ENCODE assay signal across 13 cellular contexts in genomic region chr12:57234571-57235011, GRCh38. TPM values are rescaled to one million over a fixed set of nuclear protein-coding genes. Genes with fewer than 3 reads are reported as not detected.
DNase-seq lines count a peak whose midpoint lies in the region; ATAC-seq and TF ChIP-seq lines count a peak whose summit lies in the region.
"Had no signal": no experiment of that assay in that cellular context is flagged by ENCODE, and none has a peak within 500 bp of the region (broad histone marks: within the 10 kb centered on the region; RNA-seq: fewer than 3 reads in every experiment).

No MANE protein-coding gene starts in this region.

- POLR2A ChIA-PET in T-cell (lab: Charles Lee): no interaction called here

- H3K9me3 Mint-ChIP-seq in T-cell: no peaks in the 10 kb centered on the region

- 82% methylated on average over 10 of the region's 10 CpGs for WGBS in right cardiac atrium
- 42% methylated on average over 7 of the region's 10 CpGs for WGBS in right lobe of liver (ENCODE audit: insufficient coverage, low coverage, low lambda C conversion rate, missing lambda C conversion rate)
- 90 to 91% methylated on average over 10 of the region's 10 CpGs for WGBS in upper lobe of left lung, 2 donors

- H3K27me3 Mint-ChIP-seq in T-cell: peaks cover 27% of the 10 kb centered on the region in 2 donors

- H3K36me3 ChIP-seq in right lobe of liver (peaks cover 0 to 31% (median 15%) of the 10 kb centered on the region in 4 donors), upper lobe of left lung (peaks cover 0 to 40% (median 36%) of the 10 kb centered on the region in 4 donors), uterus (no peaks in the 10 kb centered on the region)
- H3K36me3 ChIP-seq: breast epithelium had no signal

- H3K4me3 Mint-ChIP-seq in T-cell: peak overlapping the region in 2 of 3 donors; percentile 11 to 13

- peak overlapping the region in 1 of 2 donors; percentile 79 for H3K27ac Mint-ChIP-seq in T-cell

- intact Hi-C loops in right cardiac atrium (cut with DNase I): no loop called here
- intact Hi-C loops in Right ventricle myocardium superior (cut with DNase I): no loop called here
- intact Hi-C loops in right lobe of liver (cut with DNase I): no loop called here
- intact Hi-C loops in uterus (cut with DNase I; ENCODE audit: low total_unique reads): no loop called here

- no peaks in the 10 kb centered on the region for H3K4me1 ChIP-seq in right cardiac atrium (ENCODE audit: control insufficient read depth, insufficient read depth, low read length)
- peaks cover 0 to 58% (median 18%) of the 10 kb centered on the region in 4 donors for H3K4me1 ChIP-seq in right lobe of liver
- peaks cover 29 to 44% (median 37%) of the 10 kb centered on the region in 4 donors for H3K4me1 ChIP-seq in upper lobe of left lung
- H3K4me1 ChIP-seq in uterus: peaks cover 0 to 4% of the 10 kb centered on the region in 2 donors

- TF ChIP-seq POLR2A in right lobe of liver (IDR thresholded peaks at IDR 0.05) (no peak), upper lobe of left lung (IDR thresholded peaks at IDR 0.05) (no peak), uterus (IDR thresholded peaks at IDR 0.05) (no peak)

- H3K4me1 Mint-ChIP-seq in T-cell: peaks cover 42 to 75% (median 54%) of the 10 kb centered on the region in 3 donors

- no peak for TF ChIP-seq EP300 in upper lobe of left lung (IDR thresholded peaks at IDR 0.05)

- H3K27me3 ChIP-seq in right cardiac atrium (ENCODE audit: control insufficient read depth, insufficient read depth) (no peaks in the 10 kb centered on the region), right lobe of liver (no peaks in the 10 kb centered on the region), upper lobe of left lung (peaks cover 0 to 16% (median 14%) of the 10 kb centered on the region in 4 donors), uterus (peaks cover under 1 to 3% of the 10 kb centered on the region in 2 donors)

- H3K36me3 Mint-ChIP-seq in T-cell: peaks cover 36% of the 10 kb centered on the region

- no peak for DNase-seq in right cardiac atrium
- DNase-seq in Right ventricle myocardium superior: no peak
- no peak for DNase-seq in T-cell
- DNase-seq in right lobe of liver: no peak
- DNase-seq in upper lobe of left lung: no peak
- DNase-seq in Kasumi-1 (lab: John Stamatoyannopoulos, UW): no peak
- no peak for DNase-seq in uterus
- DNase-seq: activated CD4-positive, alpha-beta T cell treated with anti-CD3 and anti-CD28 coated beads for 1 hour; HCEC 1CT; NCI-H187; stimulated activated naive CD4-positive, alpha-beta T cell treated with Interleukin-2 at 50 U/mL for 16 hours had no signal

- H3K9me3 ChIP-seq in right cardiac atrium (ENCODE audit: control insufficient read depth, low read length) (no peaks in the 10 kb centered on the region), right lobe of liver (no peaks in the 10 kb centered on the region), upper lobe of left lung (no peaks in the 10 kb centered on the region), uterus (no peaks in the 10 kb centered on the region)
- H3K9me3 ChIP-seq: breast epithelium had no signal

- CTCF ChIA-PET in T-cell (lab: Charles Lee): no interaction called here

- peak overlapping the region; percentile 9 for H3K27ac ChIP-seq in right cardiac atrium (ENCODE audit: low read length)
- peak overlapping the region; percentile 15 to 77 (median 33) for H3K27ac ChIP-seq in right lobe of liver
- peak overlapping the region in 3 of 4 donors; percentile 17 to 55 (median 50) for H3K27ac ChIP-seq in upper lobe of left lung
- no peak overlapping the region for H3K27ac ChIP-seq in uterus

- TF ChIP-seq CTCF in right lobe of liver (IDR thresholded peaks at IDR 0.05): no peak
- no peak for TF ChIP-seq CTCF in upper lobe of left lung (IDR thresholded peaks at IDR 0.05)
- TF ChIP-seq CTCF in uterus (IDR thresholded peaks at IDR 0.05): no peak

- no peak overlapping the region for H3K4me3 ChIP-seq in right cardiac atrium (ENCODE audit: low read length)
- H3K4me3 ChIP-seq in right lobe of liver: no peak overlapping the region
- H3K4me3 ChIP-seq in upper lobe of left lung: no peak overlapping the region
- H3K4me3 ChIP-seq in uterus: no peak overlapping the region
- H3K4me3 ChIP-seq: breast epithelium had no signal

- no peak for ATAC-seq in right cardiac atrium
- no peak for ATAC-seq in Right ventricle myocardium superior (ENCODE audit: poor library complexity)
- no peak for ATAC-seq in T-cell (replicated peaks in 1 of 4)
- no peak for ATAC-seq in right lobe of liver
- ATAC-seq in upper lobe of left lung (ENCODE audit: low FRiP score in 2 of 2): no peak
- ATAC-seq in HG02763 (IDR thresholded peaks at IDR 0.05; ENCODE audit: unreplicated experiment): no peak

RNA-seq across cellular contexts. Expression of gene SHMT2, which starts 5.1 kb away (rescaled TPM):
- total RNA-seq in right cardiac atrium (10 to 100 TPM; 27.4 to 33.2 (median 29.9) TPM), Right ventricle myocardium superior (26.8 TPM), T-cell (10 to 100 TPM; 31.0 to 80.9 (median 55.6) TPM), right lobe of liver (100 to 1,000 TPM; 157 to 228 (median 194) TPM), upper lobe of left lung (10 to 100 TPM; 37.9 to 92.0 (median 52.0) TPM), uterus (100 to 1,000 TPM in 1 of 4 donors, 10 to 100 TPM in 3; 12.4 to 128 (median 35.3) TPM)
- 17.9 TPM for polyA plus RNA-seq in right cardiac atrium

RNA-seq across cellular contexts. Expression of gene STAC3, which starts 16.4 kb away (rescaled TPM):
- total RNA-seq in right cardiac atrium (1 to 10 TPM in 3 of 4 donors, under 1 TPM in 1; 0.91 to 2.3 (median 1.6) TPM), Right ventricle myocardium superior (1.2 TPM), T-cell (1 to 10 TPM; 1.3 to 4.9 (median 2.9) TPM), right lobe of liver (1 to 10 TPM in 5 of 6 experiments, under 1 TPM in 1; 0.98 to 4.5 (median 1.8) TPM), upper lobe of left lung (10 to 100 TPM in 1 of 6 donors, 1 to 10 TPM in 5; 4.3 to 10.5 (median 5.6) TPM), uterus (1 to 10 TPM in 2 of 4 donors, not detected in 2; 1.0 to 2.8 TPM)
- polyA plus RNA-seq in right cardiac atrium: 1.2 TPM

RNA-seq across cellular contexts. Expression of gene NXPH4, which starts 18.0 kb away (rescaled TPM):
- under 1 TPM in 3 of 4 donors, not detected in 1; 0.11 to 0.39 (median 0.29) TPM for total RNA-seq in right cardiac atrium
- polyA plus RNA-seq in right cardiac atrium: 1.2 TPM
- 0.70 TPM for total RNA-seq in Right ventricle myocardium superior
- 1 to 10 TPM in 2 of 5 donors, under 1 TPM in 2, not detected in 1; 0.49 to 4.5 (median 1.0) TPM for total RNA-seq in T-cell
- 1 to 10 TPM in 2 of 6 experiments, under 1 TPM in 1, not detected in 3; 0.87 to 1.5 (median 1.2) TPM for total RNA-seq in right lobe of liver
- under 1 TPM in 3 of 6 donors, not detected in 3; 0.20 to 0.94 (median 0.22) TPM for total RNA-seq in upper lobe of left lung
- total RNA-seq in uterus: 1 to 10 TPM in 1 of 4 donors, not detected in 3; 6.3 TPM

Comparison
In these comparisons a context has a peak if more than half of its experiments do, and no peak if none do; other contexts are left out.
1. H3K27ac ChIP-seq: peak in right cardiac atrium (single experiment), right lobe of liver (3 of 3) and upper lobe of left lung (3 of 4); none in uterus (0 of 2).